Comparison of ENCODE assay signal across 1 cellular context in genomic region chr17:46126840-46127239, GRCh38.
TF ChIP-seq lines count a peak whose summit lies in the region.

No MANE protein-coding gene starts in this region.

TF ChIP-seq in GM23338, 12 proteins besides CTCF, POLR2A, EP300 and RAD21 (continued from another document):
- TF ChIP-seq ZNF462 (CRISPR knock-in tag; IDR thresholded peaks at IDR 0.05) (no peak), JUNB (IDR thresholded peaks at IDR 0.05; ENCODE audit: unreplicated experiment) (no peak), NANOG (IDR thresholded peaks at IDR 0.05; ENCODE audit: borderline replicate concordance) (no peak), STAT1 (IDR thresholded peaks at IDR 0.05; ENCODE audit: unreplicated experiment) (no peak), ZNF114 (CRISPR knock-in tag; IDR thresholded peaks at IDR 0.05) (no peak), EZH2phosphoT487 (IDR thresholded peaks at IDR 0.05; ENCODE audit: unreplicated experiment) (no peak), ETS1 (IDR thresholded peaks at IDR 0.05) (no peak), EZH2 (IDR thresholded peaks at IDR 0.05; ENCODE audit: low read depth, unreplicated experiment) (no peak), POLR2AphosphoS5 (IDR thresholded peaks at IDR 0.05; ENCODE audit: low read depth) (no peak)
